8 cellular contexts compared by ENCODE assay signal in genomic region chr12:57614178-57614947, GRCh38. TPM values are rescaled to one million over a fixed set of nuclear protein-coding genes. Genes with fewer than 3 reads are reported as not detected.
A peak's percentile ranks its signal among the peaks of the same experiment; 100 is the strongest.
DNase-seq lines count a peak whose midpoint lies in the region; ATAC-seq, FAIRE-seq and TF ChIP-seq lines count a peak whose summit lies in the region.

No MANE protein-coding gene starts in this region.

- H3K4me3 Mint-ChIP-seq in mesothelial cell of epicardium: no peak overlapping the region

- no peaks in the 10 kb centered on the region for H3K9me3 ChIP-seq in DND-41 (ENCODE audit: insufficient read depth, low read length, severe bottlenecking)
- H3K9me3 ChIP-seq in H1 (ENCODE audit: insufficient read depth in 2 of 2, low read depth in 1 of 2, low read length in 1 of 2): no peaks in the 10 kb centered on the region
- H3K9me3 ChIP-seq in PC-3 (ENCODE audit: low read length): no peaks in the 10 kb centered on the region

- H2BK12ac ChIP-seq in H1 (ENCODE audit: low read depth, low read length): no peak overlapping the region

- H3K27me3 ChIP-seq in DND-41 (ENCODE audit: insufficient read depth, low read length, poor library complexity) (peaks cover 36% of the 10 kb centered on the region), H1 (replicated peaks in 1 of 4; ENCODE audit: control insufficient read depth in 3 of 4, extremely low read depth in 1 of 4, insufficient read depth in 3 of 4, low read length in 3 of 4) (peaks cover 22 to 86% (median 77%) of the 10 kb centered on the region in 4 experiments), PC-3 (ENCODE audit: low read length) (no peaks in the 10 kb centered on the region)

- no peaks in the 10 kb centered on the region for H3K79me1 ChIP-seq in H1 (ENCODE audit: low read depth, low read length)

- H2AFZ ChIP-seq in DND-41 (ENCODE audit: low read depth, low read length) (no peak overlapping the region), H1 (ENCODE audit: low read length) (no peak overlapping the region), PC-3 (ENCODE audit: low read length) (no peak overlapping the region)

- TF ChIP-seq CTCF in DND-41 (IDR thresholded peaks at IDR 0.05; ENCODE audit: borderline replicate concordance, extremely low read depth, low read length, poor library complexity, severe bottlenecking) (no peak), H1 (IDR thresholded peaks at IDR 0.05; ENCODE audit: control extremely low read depth in 1 of 3, insufficient read depth in 1 of 3, low read depth in 1 of 3, low read length in 3 of 3) (no peak), PC-3 (conservative IDR thresholded peaks at IDR 0.05; ENCODE audit: low read depth, low read length) (no peak), mesothelial cell of epicardium (IDR thresholded peaks at IDR 0.05; ENCODE audit: unreplicated experiment) (no peak)

- peak overlapping the region; percentile 29; the same call in 1 of the 2 replicates for H4K8ac ChIP-seq in H1 (ENCODE audit: extremely low read depth, insufficient read depth, low read length)

- WGBS in H1 (ENCODE audit: extremely low coverage in 1 of 2, insufficient coverage in 1 of 2, insufficient read length in 1 of 2, insufficient replicate concordance in 2 of 2, low coverage in 1 of 2, low lambda C conversion rate in 2 of 2, missing lambda C conversion rate in 1 of 2), 2 experiments: 44% methylated on average over 14 of the region's 14 CpGs; no CpG with 5 or more reads in 1 of the 2 experiments

- DNase-seq in DND-41 (peak; percentile 27), H1 (ENCODE audit: low read depth in 1 of 2, low spot score in 2 of 2) (peak in 1 of 2 experiments; percentile 83), PC-3 (no peak), NCI-H2081 treated with DMSO at 0.1 percent for 48 hours (lab: John Stamatoyannopoulos, UW) (no peak), ureter (ENCODE audit: low spot score) (no peak), mesothelial cell of epicardium (ENCODE audit: low spot score in 2 of 2, unreplicated experiment in 2 of 2) (no peak)

- TF ChIP-seq POLR2A in H1 (IDR thresholded peaks at IDR 0.05; ENCODE audit: control extremely low read depth in 1 of 2, low read depth in 2 of 2, low read length in 2 of 2): no peak

- H3K4me1 ChIP-seq in DND-41 (ENCODE audit: insufficient read depth, low read length) (no peaks in the 10 kb centered on the region), H1 (replicated peaks in 1 of 4; ENCODE audit: control insufficient read depth in 3 of 4, insufficient read depth in 4 of 4, low read length in 3 of 4) (peaks cover 2 to 13% (median 8%) of the 10 kb centered on the region in 4 experiments), PC-3 (ENCODE audit: insufficient read depth, low read length) (peaks cover 9% of the 10 kb centered on the region; the same call in 1 of the 2 replicates)

- BruUV-seq in PC-3 (replicated peaks; lab: Mats Ljungman, UMichigan): no TSS peak

- no peaks in the 10 kb centered on the region for H4K20me1 ChIP-seq in DND-41 (ENCODE audit: insufficient read depth, low read length)
- H4K20me1 ChIP-seq in H1 (replicated peaks in 1 of 2; ENCODE audit: control insufficient read depth in 1 of 2, insufficient read depth in 2 of 2, low read length in 2 of 2): peaks cover 0 to 8% of the 10 kb centered on the region in 2 experiments
- no peaks in the 10 kb centered on the region for H4K20me1 ChIP-seq in PC-3 (ENCODE audit: low read length)

- H3K4me3 ChIP-seq in DND-41 (ENCODE audit: low read depth in 1 of 2, low read length in 2 of 2) (no peak overlapping the region), H1 (ENCODE audit: extremely low read depth in 1 of 4, insufficient read depth in 2 of 4, low read depth in 3 of 4, low read length in 4 of 4) (peak overlapping the region in 1 of 4 experiments; percentile 27; a peak in 1 of 8 replicates), PC-3 (ENCODE audit: low read length) (no peak overlapping the region)

- H3K79me2 ChIP-seq in DND-41 (ENCODE audit: insufficient read depth, low read length): no peaks in the 10 kb centered on the region
- H3K79me2 ChIP-seq in H1 (ENCODE audit: control insufficient read depth in 1 of 2, insufficient read depth in 2 of 2, low read length in 2 of 2): no peaks in the 10 kb centered on the region
- H3K79me2 ChIP-seq in PC-3 (ENCODE audit: low read length): no peaks in the 10 kb centered on the region

- no peak overlapping the region for H2BK120ac ChIP-seq in H1 (replicated peaks; ENCODE audit: low read depth, low read length)

- TF ChIP-seq RAD21 in H1 (IDR thresholded peaks at IDR 0.05 in 1 of 2, conservative IDR thresholded peaks at IDR 0.05 in 1 of 2; ENCODE audit: low read depth in 2 of 2, low read length in 2 of 2): no peak

- H3K9me3 Mint-ChIP-seq in mesothelial cell of epicardium: no peaks in the 10 kb centered on the region

- H3F3A ChIP-seq in PC-3 (ENCODE audit: low read length, unreplicated experiment): no peaks in the 10 kb centered on the region

- H2BK20ac ChIP-seq in H1 (ENCODE audit: low read length): no peak overlapping the region

- no peak overlapping the region for H3K14ac ChIP-seq in H1 (ENCODE audit: insufficient read length)

- intact Hi-C loops in PC-3 (cut with micrococcal nuclease): no loop called here

- H3K9me2 ChIP-seq in PC-3 (replicated peaks; ENCODE audit: low read length): no peaks in the 10 kb centered on the region

- H3K56ac ChIP-seq in H1 (replicated peaks; ENCODE audit: insufficient read length, low read depth, low read length): no peak overlapping the region

- no peak overlapping the region for H4K5ac ChIP-seq in H1 (ENCODE audit: insufficient read length, low read depth, low read length)

- no peak overlapping the region for H2AK5ac ChIP-seq in H1 (ENCODE audit: low read depth, low read length)

- no peak overlapping the region for H4K91ac ChIP-seq in H1 (replicated peaks; ENCODE audit: insufficient read length, low read length)

- TF ChIP-seq EP300 in H1 (IDR thresholded peaks at IDR 0.05; ENCODE audit: borderline replicate concordance in 1 of 2, low read depth in 2 of 2, low read length in 2 of 2): no peak

- H3K9ac ChIP-seq in DND-41 (ENCODE audit: low read depth, low read length) (no peak overlapping the region), H1 (replicated peaks in 1 of 4; ENCODE audit: extremely low read depth in 1 of 4, low read depth in 3 of 4, low read length in 3 of 4) (no peak overlapping the region; a peak in 1 of 7 replicates), PC-3 (ENCODE audit: low read length) (no peak overlapping the region)

- H2BK15ac ChIP-seq in H1 (ENCODE audit: low read length): no peak overlapping the region

- H3K18ac ChIP-seq in H1 (ENCODE audit: extremely low read depth, low read length): 0 out of 2 replicates have a peak overlapping the region, but pooled peaks have one; percentile 41

- peaks cover 23% of the 10 kb centered on the region for H3K4me1 Mint-ChIP-seq in mesothelial cell of epicardium

- FAIRE-seq in H1 (lab: Jason Lieb, UNC): peak; percentile 71

- H3K27me3 Mint-ChIP-seq in mesothelial cell of epicardium (ENCODE audit: low read depth): peaks cover 39% of the 10 kb centered on the region

- H3K36me3 ChIP-seq in DND-41 (ENCODE audit: insufficient read depth, low read length) (no peaks in the 10 kb centered on the region), H1 (ENCODE audit: control insufficient read depth in 2 of 4, insufficient read depth in 4 of 4, low read length in 3 of 4) (no peaks in the 10 kb centered on the region), PC-3 (ENCODE audit: low read depth, low read length) (no peaks in the 10 kb centered on the region)

- no peak overlapping the region for H3K23ac ChIP-seq in H1 (ENCODE audit: insufficient read length)

- no peak overlapping the region for H3K27ac Mint-ChIP-seq in mesothelial cell of epicardium

- CTCF ChIA-PET in H1 (lab: Charles Lee; ENCODE audit: partially characterized antibody): interaction anchor here (0.6 to 12.5 kb wide), 14 partner anchors 10 to 238 kb away, joined by 3 to 124 read pairs (median 7); partner anchors contain the start of genes B4GALNT1 and OS9
- CTCF ChIA-PET in PC-3 (lab: Charles Lee): interaction anchor here (0.6 kb wide), 1 partner anchor 1554 kb away, joined by 3 read pairs; no protein-coding TSS in a partner anchor

- no peak overlapping the region for H3K27ac ChIP-seq in DND-41 (ENCODE audit: low read length)
- H3K27ac ChIP-seq in H1 (ENCODE audit: low read depth, low read length): no peak overlapping the region
- no peak overlapping the region for H3K27ac ChIP-seq in PC-3 (ENCODE audit: low read length)

- peaks cover 50% of the 10 kb centered on the region for H3K36me3 Mint-ChIP-seq in mesothelial cell of epicardium

- ATAC-seq in DND-41 (ENCODE audit: insufficient read depth, low read depth): peak; percentile 47; the same call in 1 of the 3 replicates
- peak; percentile 63 for ATAC-seq in GM18870 (IDR thresholded peaks at IDR 0.05; ENCODE audit: unreplicated experiment)
- peak; percentile 48 for ATAC-seq in HG03095 (IDR thresholded peaks at IDR 0.05; ENCODE audit: unreplicated experiment)
- ATAC-seq in PC-3: no peak

- H3K23me2 ChIP-seq in H1 (ENCODE audit: low read depth, low read length): peaks cover 19% of the 10 kb centered on the region; the same call in 1 of the 2 replicates

- POLR2A ChIA-PET in H1 (lab: Charles Lee; ENCODE audit: partially characterized antibody) (interaction anchor here (0.9 to 2.5 kb wide), 12 partner anchors 9 to 158 kb away, joined by 3 to 7 read pairs (median 4); partner anchors contain the start of genes DDIT3, DTX3, EEF1AKMT3 and METTL1), PC-3 (lab: Charles Lee; ENCODE audit: unreplicated experiment) (no interaction called here)

- no peak overlapping the region for H3K4me2 ChIP-seq in DND-41 (ENCODE audit: insufficient read depth, low read length)
- H3K4me2 ChIP-seq in H1 (ENCODE audit: insufficient read depth in 1 of 2, low read depth in 2 of 2, low read length in 2 of 2): peak overlapping the region; percentile 14 to 30; a peak in 2 of 4 replicates
- H3K4me2 ChIP-seq in PC-3 (ENCODE audit: low read length): no peak overlapping the region

- H2BK5ac ChIP-seq in H1 (ENCODE audit: low read depth, low read length): no peak overlapping the region

- H3K4ac ChIP-seq in H1 (replicated peaks; ENCODE audit: insufficient read length, low read depth, low read length): no peak overlapping the region

RNA-seq across cellular contexts. Expression of gene ARHGEF25, which starts 3.1 kb away (rescaled TPM):
- total RNA-seq in H1 (2021; fragmentation: NEBNext Ultra II Directional; extraction: Animal tissue kit (Norgen Biotek cat#: 25700)): 5.9 and 6.4 TPM in 2 replicates
- polyA plus RNA-seq in H1 (2011; rRNA removed): 8.6 and 8.8 TPM in 2 replicates
- 11.8 TPM for polyA plus RNA-seq in H1 (2011; cell fraction: cytosol; rRNA removed)
- polyA plus RNA-seq in H1 (2011; cell fraction: nucleus; rRNA removed): 45.7 TPM
- polyA plus RNA-seq in H1 (2012, experiment 1 of 2): 11.8 to 18.3 TPM (median 17.0 TPM) in 4 replicates
- 10.9 TPM for polyA plus RNA-seq in H1 (2012, experiment 2 of 2)
- polyA plus RNA-seq in H1 (2013, experiment 1 of 2): 3.8 TPM
- 3.6 TPM for polyA plus RNA-seq in H1 (2013, experiment 2 of 2)
- 4.3 and 9.0 TPM in 2 replicates for polyA minus RNA-seq in H1 (2011; rRNA and poly(A)+ RNA removed)
- polyA minus RNA-seq in H1 (2011; cell fraction: cytosol; rRNA and poly(A)+ RNA removed): 3.4 TPM
- polyA minus RNA-seq in H1 (2011; cell fraction: nucleus; rRNA and poly(A)+ RNA removed): 7.1 TPM
- total RNA-seq in PC-3 (2014; rRNA removed): 10.0 and 18.1 TPM in 2 replicates
- 41.5 TPM for total RNA-seq in ureter
- 60.4 to 65.0 TPM (median 62.4 TPM) in 3 replicates for total RNA-seq in mesothelial cell of epicardium

RNA-seq across cellular contexts. Expression of gene DTX3, which starts 9.7 kb away (rescaled TPM):
- 41.8 and 43.4 TPM in 2 replicates for total RNA-seq in H1 (2021; fragmentation: NEBNext Ultra II Directional; extraction: Animal tissue kit (Norgen Biotek cat#: 25700))
- 92.5 and 126 TPM in 2 replicates for polyA plus RNA-seq in H1 (2011; rRNA removed)
- polyA plus RNA-seq in H1 (2011; cell fraction: cytosol; rRNA removed): 92.5 TPM
- polyA plus RNA-seq in H1 (2011; cell fraction: nucleus; rRNA removed): 373 TPM
- polyA plus RNA-seq in H1 (2012, experiment 1 of 2): 66.9 to 71.1 TPM (median 70.4 TPM) in 4 replicates
- polyA plus RNA-seq in H1 (2012, experiment 2 of 2): 45.9 TPM
- polyA plus RNA-seq in H1 (2013, experiment 1 of 2): 41.7 TPM
- 36.1 TPM for polyA plus RNA-seq in H1 (2013, experiment 2 of 2)
- polyA minus RNA-seq in H1 (2011; rRNA and poly(A)+ RNA removed): 27.3 and 38.8 TPM in 2 replicates
- polyA minus RNA-seq in H1 (2011; cell fraction: cytosol; rRNA and poly(A)+ RNA removed): 31.0 TPM
- 52.0 TPM for polyA minus RNA-seq in H1 (2011; cell fraction: nucleus; rRNA and poly(A)+ RNA removed)
- total RNA-seq in PC-3 (2014; rRNA removed) (11.9 and 15.9 TPM in 2 replicates), ureter (40.0 TPM), mesothelial cell of epicardium (88.3 to 93.6 TPM (median 90.0 TPM) in 3 replicates)

RNA-seq across cellular contexts. Expression of gene B4GALNT1, which starts 18.6 kb away (rescaled TPM):
- 1.4 and 1.5 TPM in 2 replicates for total RNA-seq in H1 (2021; fragmentation: NEBNext Ultra II Directional; extraction: Animal tissue kit (Norgen Biotek cat#: 25700))
- 2.2 and 2.3 TPM in 2 replicates for polyA plus RNA-seq in H1 (2011; rRNA removed)
- polyA plus RNA-seq in H1 (2011; cell fraction: cytosol; rRNA removed): 1.6 TPM
- 4.8 TPM for polyA plus RNA-seq in H1 (2011; cell fraction: nucleus; rRNA removed)
- 0.95 to 1.6 TPM (median 1.3 TPM) in 4 replicates for polyA plus RNA-seq in H1 (2012, experiment 1 of 2)
- 1.3 TPM for polyA plus RNA-seq in H1 (2012, experiment 2 of 2)
- polyA plus RNA-seq in H1 (2013, experiment 1 of 2): 0.61 TPM
- 0.74 TPM for polyA plus RNA-seq in H1 (2013, experiment 2 of 2)
- polyA minus RNA-seq in H1 (2011; rRNA and poly(A)+ RNA removed): 1.0 and 1.7 TPM in 2 replicates
- polyA minus RNA-seq in H1 (2011; cell fraction: cytosol; rRNA and poly(A)+ RNA removed): 0.59 TPM
- 1.5 TPM for polyA minus RNA-seq in H1 (2011; cell fraction: nucleus; rRNA and poly(A)+ RNA removed)
- total RNA-seq in PC-3 (2014; rRNA removed) (39.0 and 42.3 TPM in 2 replicates), ureter (3.3 TPM), mesothelial cell of epicardium (0.34 to 0.78 TPM (median 0.35 TPM) in 3 replicates)

RNA-seq across cellular contexts. Expression of gene PIP4K2C, which starts 23.4 kb away (rescaled TPM):
- 21.4 and 27.1 TPM in 2 replicates for total RNA-seq in H1 (2021; fragmentation: NEBNext Ultra II Directional; extraction: Animal tissue kit (Norgen Biotek cat#: 25700))
- polyA plus RNA-seq in H1 (2011; rRNA removed): 21.0 and 25.0 TPM in 2 replicates
- 21.8 TPM for polyA plus RNA-seq in H1 (2011; cell fraction: cytosol; rRNA removed)
- 23.9 TPM for polyA plus RNA-seq in H1 (2011; cell fraction: nucleus; rRNA removed)
- 19.5 to 27.9 TPM (median 22.1 TPM) in 4 replicates for polyA plus RNA-seq in H1 (2012, experiment 1 of 2)
- polyA plus RNA-seq in H1 (2012, experiment 2 of 2): 16.5 TPM
- 14.6 TPM for polyA plus RNA-seq in H1 (2013, experiment 1 of 2)
- polyA plus RNA-seq in H1 (2013, experiment 2 of 2): 15.9 TPM
- 25.6 and 27.0 TPM in 2 replicates for polyA minus RNA-seq in H1 (2011; rRNA and poly(A)+ RNA removed)
- 16.4 TPM for polyA minus RNA-seq in H1 (2011; cell fraction: cytosol; rRNA and poly(A)+ RNA removed)
- polyA minus RNA-seq in H1 (2011; cell fraction: nucleus; rRNA and poly(A)+ RNA removed): 11.0 TPM
- 83.6 and 88.6 TPM in 2 replicates for total RNA-seq in PC-3 (2014; rRNA removed)
- 48.0 TPM for total RNA-seq in ureter
- 23.4 to 24.2 TPM (median 23.7 TPM) in 3 replicates for total RNA-seq in mesothelial cell of epicardium

Comparison
In these comparisons a context has a peak if more than half of its experiments do, and no peak if none do; other contexts are left out.
1. H3K4me2 ChIP-seq: peak in H1 (2 of 2); none in DND-41 (single experiment) and PC-3 (single experiment).